Comparison of ENCODE assay signal across 7 cellular contexts in the genomic region with DNA sequence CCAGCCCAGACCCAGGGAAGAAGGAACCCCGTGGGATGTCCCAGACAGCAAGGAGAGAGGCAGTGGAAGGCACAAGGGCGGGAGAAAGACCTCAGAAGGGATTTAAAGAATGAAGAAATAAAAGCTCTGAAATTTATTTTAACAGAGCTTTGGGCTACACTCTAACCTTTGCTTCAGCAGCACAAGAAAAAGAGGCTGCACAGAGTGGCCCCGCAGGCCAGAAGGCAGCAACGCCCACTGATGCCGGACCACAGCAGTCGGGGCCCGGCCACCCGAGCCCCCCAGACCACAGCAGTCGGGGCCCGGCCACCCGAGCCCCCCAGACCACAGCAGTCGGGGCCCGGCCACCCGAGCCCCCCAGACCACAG. TPM values are rescaled to one million over a fixed set of nuclear protein-coding genes. Genes with fewer than 3 reads are reported as not detected.
DNase-seq lines count a peak whose midpoint lies in the region; ATAC-seq, FAIRE-seq and TF ChIP-seq lines count a peak whose summit lies in the region.
"Not testable (repeated sequence)": the region's sequence is repeated elsewhere in the genome, so short reads cannot be mapped to it uniquely, and the experiment has no call there.

No MANE protein-coding gene starts in this region.

- FAIRE-seq in H1 (lab: Jason Lieb, UNC); kidney (lab: Jason Lieb, UNC): not testable (repeated sequence)

- not testable (repeated sequence) for H2AFZ ChIP-seq in H9 (ENCODE audit: low read length); H1 (ENCODE audit: low read length)

- H3K4me1 Mint-ChIP-seq in H9 = peaks cover 9 to 18% of the 10 kb centered on the region in 2 experiments
- H3K4me1 Mint-ChIP-seq in activated naive CD8-positive, alpha-beta T cell treated with anti-CD3 and anti-CD28 coated beads for 36 hours = peaks cover 54% of the 10 kb centered on the region
- peaks cover 29% of the 10 kb centered on the region for H3K4me1 Mint-ChIP-seq in nephron
- H3K4me1 Mint-ChIP-seq in stimulated activated memory B cell treated with anti-CD40 and anti-IgM and Interleukin-4, amounts not matched to agents 10 μg/mL and 1 μg/mL and 100 μg/mL, for 72 hours = peaks cover 71% of the 10 kb centered on the region

- H3K9me3 Mint-ChIP-seq in H9; activated naive CD8-positive, alpha-beta T cell treated with anti-CD3 and anti-CD28 coated beads for 36 hours; nephron; stimulated activated memory B cell treated with anti-CD40 and anti-IgM and Interleukin-4, amounts not matched to agents 10 μg/mL and 1 μg/mL and 100 μg/mL, for 72 hours: not testable (repeated sequence)

- not testable (repeated sequence) for H2BK15ac ChIP-seq in H9 (ENCODE audit: low read depth, low read length); H1 (ENCODE audit: low read length)

- H3K56ac ChIP-seq in H9 (ENCODE audit: insufficient read length, low read depth, low read length); H1 (replicated peaks; ENCODE audit: insufficient read length, low read depth, low read length): not testable (repeated sequence)

- H2BK20ac ChIP-seq in H9 (ENCODE audit: low read depth, low read length, poor library complexity, severe bottlenecking); H1 (ENCODE audit: low read length): not testable (repeated sequence)

- H2BK5ac ChIP-seq in H9 (ENCODE audit: insufficient read length, low read length) = not testable (repeated sequence)
- H2BK5ac ChIP-seq in H1 (ENCODE audit: low read depth, low read length) = peak overlapping the region; percentile 66; the same call in 1 of the 2 replicates

- not testable (repeated sequence) for H3T11ph ChIP-seq in H9 (ENCODE audit: low read length)

- H4K8ac ChIP-seq in H9 (replicated peaks; ENCODE audit: insufficient read length, low read depth, low read length); H1 (ENCODE audit: extremely low read depth, insufficient read depth, low read length): not testable (repeated sequence)

- H2BK120ac ChIP-seq in H9 (ENCODE audit: low read depth, low read length, poor library complexity, severe bottlenecking); H1 (replicated peaks; ENCODE audit: low read depth, low read length): not testable (repeated sequence)

- not testable (repeated sequence) for H3K23ac ChIP-seq in H9 (ENCODE audit: insufficient read length, low read depth, low read length); H1 (ENCODE audit: insufficient read length)

- intact Hi-C loops in kidney (cut with DNase I) = not testable (repeated sequence)

- not testable (repeated sequence) for H3K23me2 ChIP-seq in H9 (ENCODE audit: insufficient read length, low read depth, low read length, poor library complexity, severe bottlenecking); H1 (ENCODE audit: low read depth, low read length)

- not testable (repeated sequence) for H4K20me1 ChIP-seq in H9 (ENCODE audit: control insufficient read depth, insufficient read depth, insufficient read length); H1 (replicated peaks in 1 of 2; ENCODE audit: control insufficient read depth in 1 of 2, insufficient read depth in 2 of 2, low read length in 2 of 2)

- H3K36me3 Mint-ChIP-seq in H9 (ENCODE audit: insufficient read depth in 1 of 3, low read depth in 3 of 3); nephron (ENCODE audit: low read depth): not testable (repeated sequence)
- peaks cover 20% of the 10 kb centered on the region for H3K36me3 Mint-ChIP-seq in activated naive CD8-positive, alpha-beta T cell treated with anti-CD3 and anti-CD28 coated beads for 36 hours
- H3K36me3 Mint-ChIP-seq in stimulated activated memory B cell treated with anti-CD40 and anti-IgM and Interleukin-4, amounts not matched to agents 10 μg/mL and 1 μg/mL and 100 μg/mL, for 72 hours = peaks cover 13% of the 10 kb centered on the region

- not testable (repeated sequence) for TF ChIP-seq POLR2A in H1 (IDR thresholded peaks at IDR 0.05; ENCODE audit: control extremely low read depth in 1 of 2, low read depth in 2 of 2, low read length in 2 of 2)

- not testable (repeated sequence) for ATAC-seq in stimulated activated memory B cell treated with anti-CD40 and anti-IgM and Interleukin-4, amounts not matched to agents 10 μg/mL and 1 μg/mL and 100 μg/mL, for 72 hours

- H3K18ac ChIP-seq in H9 (ENCODE audit: insufficient read length, low read depth, low read length) = not testable (repeated sequence)
- H3K18ac ChIP-seq in H1 (ENCODE audit: extremely low read depth, low read length) = peak overlapping the region; percentile 19; the same call in 1 of the 2 replicates

- TF ChIP-seq EP300 in H1 (IDR thresholded peaks at IDR 0.05; ENCODE audit: borderline replicate concordance in 1 of 2, low read depth in 2 of 2, low read length in 2 of 2) = not testable (repeated sequence)

- H3K4me1 ChIP-seq in H9 (ENCODE audit: insufficient read depth, low read length); H1 (replicated peaks in 1 of 4; ENCODE audit: control insufficient read depth in 3 of 4, insufficient read depth in 4 of 4, low read length in 3 of 4); kidney (ENCODE audit: control insufficient read depth in 1 of 2, insufficient read depth in 1 of 2, low read depth in 1 of 2, low read length in 2 of 2): not testable (repeated sequence)

- not testable (repeated sequence) for H4K91ac ChIP-seq in H9 (ENCODE audit: insufficient read length, low read depth, low read length); H1 (replicated peaks; ENCODE audit: insufficient read length, low read length)

- POLR2A ChIA-PET in H1 (lab: Charles Lee; ENCODE audit: partially characterized antibody) = interaction anchor here (0.8 to 1.9 kb wide), 4 partner anchors 13 to 130 kb away, joined by 3 to 10 read pairs (median 4); no protein-coding TSS in a partner anchor

- not testable (repeated sequence) for H3K27ac ChIP-seq in H9 (ENCODE audit: insufficient read length, low read depth, low read length); H1 (ENCODE audit: low read depth, low read length); kidney (ENCODE audit: low read depth in 2 of 2, low read length in 2 of 2)
- peak overlapping the region; percentile 6 for H3K27ac ChIP-seq in WERI-Rb-1

- not testable (repeated sequence) for H3K4me2 ChIP-seq in H9 (ENCODE audit: insufficient read depth, insufficient read length, low read length); H1 (ENCODE audit: insufficient read depth in 1 of 2, low read depth in 2 of 2, low read length in 2 of 2)

- H3K4ac ChIP-seq in H9 (ENCODE audit: low read depth, low read length); H1 (replicated peaks; ENCODE audit: insufficient read length, low read depth, low read length): not testable (repeated sequence)

- H3K9me3 ChIP-seq in H9 (ENCODE audit: control insufficient read depth, low read depth, low read length); H1 (ENCODE audit: insufficient read depth in 2 of 2, low read depth in 1 of 2, low read length in 1 of 2); kidney (ENCODE audit: control insufficient read depth in 1 of 2, low read length in 2 of 2): not testable (repeated sequence)
- H3K9me3 ChIP-seq in WERI-Rb-1 (ENCODE audit: severe bottlenecking) = peaks cover 13% of the 10 kb centered on the region

- H3K27me3 ChIP-seq in H9 (ENCODE audit: insufficient read depth, low read length); WERI-Rb-1 (ENCODE audit: insufficient read depth, low read depth, severe bottlenecking); H1 (replicated peaks in 1 of 4; ENCODE audit: control insufficient read depth in 3 of 4, extremely low read depth in 1 of 4, insufficient read depth in 3 of 4, low read length in 3 of 4): not testable (repeated sequence)

- H2BK12ac ChIP-seq in H9 (ENCODE audit: insufficient read length, low read depth, low read length); H1 (ENCODE audit: low read depth, low read length): not testable (repeated sequence)

- not testable (repeated sequence) for H3K79me1 ChIP-seq in H9 (ENCODE audit: insufficient read depth, low read depth, low read length, poor library complexity, severe bottlenecking); H1 (ENCODE audit: low read depth, low read length)

- TF ChIP-seq RAD21 in H1 (IDR thresholded peaks at IDR 0.05 in 1 of 2, conservative IDR thresholded peaks at IDR 0.05 in 1 of 2; ENCODE audit: low read depth in 2 of 2, low read length in 2 of 2) = not testable (repeated sequence)

- TF ChIP-seq CTCF in H9 (conservative IDR thresholded peaks at IDR 0.05); WERI-Rb-1 (IDR thresholded peaks at IDR 0.05; ENCODE audit: low read depth, low read length); H1 (IDR thresholded peaks at IDR 0.05; ENCODE audit: control extremely low read depth in 1 of 3, insufficient read depth in 1 of 3, low read depth in 1 of 3, low read length in 3 of 3); kidney (IDR thresholded peaks at IDR 0.05; ENCODE audit: borderline replicate concordance, extremely low read depth, insufficient read depth); nephron (IDR thresholded peaks at IDR 0.05; ENCODE audit: unreplicated experiment in 3 of 3): not testable (repeated sequence)

- not testable (repeated sequence) for H3K9ac ChIP-seq in H9 (ENCODE audit: extremely low read depth, insufficient read length, low read length); H1 (replicated peaks in 1 of 4; ENCODE audit: extremely low read depth in 1 of 4, low read depth in 3 of 4, low read length in 3 of 4); kidney (ENCODE audit: low read length in 2 of 2)

- not testable (repeated sequence) for H3K79me2 ChIP-seq in H9 (ENCODE audit: insufficient read depth, low read length)
- H3K79me2 ChIP-seq in H1 (ENCODE audit: control insufficient read depth in 1 of 2, insufficient read depth in 2 of 2, low read length in 2 of 2) = peaks cover 0 to 17% of the 10 kb centered on the region in 2 experiments; a peak in 1 of 4 replicates

- CTCF ChIA-PET in H1 (lab: Charles Lee; ENCODE audit: partially characterized antibody) = interaction anchor here (1.0 to 2.1 kb wide), 7 partner anchors 9 to 115 kb away, joined by 4 to 7 read pairs (median 5); no protein-coding TSS in a partner anchor

- H3K36me3 ChIP-seq in WERI-Rb-1; H1 (ENCODE audit: control insufficient read depth in 2 of 4, insufficient read depth in 4 of 4, low read length in 3 of 4); kidney (ENCODE audit: control insufficient read depth in 1 of 2, insufficient read depth in 2 of 2, low read length in 2 of 2): not testable (repeated sequence)

- DNase-seq in H9; WERI-Rb-1; activated naive CD8-positive, alpha-beta T cell treated with anti-CD3 and anti-CD28 coated beads for 36 hours; H1 (ENCODE audit: low read depth in 1 of 2, low spot score in 2 of 2): not testable (repeated sequence)
- peak; percentile 45 for DNase-seq in kidney

- H3K27ac Mint-ChIP-seq in H9 (peak overlapping the region; percentile 89 to 94 (median 92)), nephron (peak overlapping the region; percentile 69 to 72 (median 72))
- H3K27ac Mint-ChIP-seq in activated naive CD8-positive, alpha-beta T cell treated with anti-CD3 and anti-CD28 coated beads for 36 hours = peak overlapping the region; percentile 75
- peak overlapping the region; percentile 72 for H3K27ac Mint-ChIP-seq in stimulated activated memory B cell treated with anti-CD40 and anti-IgM and Interleukin-4, amounts not matched to agents 10 μg/mL and 1 μg/mL and 100 μg/mL, for 72 hours

- H4K5ac ChIP-seq in H9 (ENCODE audit: insufficient read length, low read depth, low read length); H1 (ENCODE audit: insufficient read length, low read depth, low read length): not testable (repeated sequence)

- WGBS in H9 (ENCODE audit: extremely low coverage, insufficient read length, low lambda C conversion rate) = no CpG with 5 or more reads among the region's 14 CpGs
- WGBS in H1 (ENCODE audit: extremely low coverage in 1 of 2, insufficient coverage in 1 of 2, insufficient read length in 1 of 2, insufficient replicate concordance in 2 of 2, low coverage in 1 of 2, low lambda C conversion rate in 2 of 2, missing lambda C conversion rate in 1 of 2), 2 experiments = 56% methylated on average over 7 of the region's 14 CpGs; no CpG with 5 or more reads in 1 of the 2 experiments

- H3K27me3 Mint-ChIP-seq in H9 (ENCODE audit: low read depth); activated naive CD8-positive, alpha-beta T cell treated with anti-CD3 and anti-CD28 coated beads for 36 hours; nephron (ENCODE audit: low read depth); stimulated activated memory B cell treated with anti-CD40 and anti-IgM and Interleukin-4, amounts not matched to agents 10 μg/mL and 1 μg/mL and 100 μg/mL, for 72 hours: not testable (repeated sequence)

- H3K4me3 Mint-ChIP-seq in H9; activated naive CD8-positive, alpha-beta T cell treated with anti-CD3 and anti-CD28 coated beads for 36 hours; stimulated activated memory B cell treated with anti-CD40 and anti-IgM and Interleukin-4, amounts not matched to agents 10 μg/mL and 1 μg/mL and 100 μg/mL, for 72 hours: not testable (repeated sequence)
- H3K4me3 Mint-ChIP-seq in nephron = peak overlapping the region in 2 of 3 experiments; percentile 22 to 42

- H3K14ac ChIP-seq in H9 (ENCODE audit: insufficient read depth, low read length); H1 (ENCODE audit: insufficient read length): not testable (repeated sequence)

- H2AK5ac ChIP-seq in H9 (ENCODE audit: insufficient read length, low read length); H1 (ENCODE audit: low read depth, low read length): not testable (repeated sequence)

- H3K4me3 ChIP-seq in WERI-Rb-1 (ENCODE audit: low read depth, low read length); H1 (ENCODE audit: extremely low read depth in 1 of 4, insufficient read depth in 2 of 4, low read depth in 3 of 4, low read length in 4 of 4); kidney (ENCODE audit: low read length in 2 of 2): not testable (repeated sequence)

RNA-seq across cellular contexts. Expression of gene RASA3, which starts 33.8 kb away (rescaled TPM):
- 11.7 and 12.3 TPM in 2 replicates for total RNA-seq in H9 (2021)
- 10 to 100 TPM; 25.6 to 26.5 TPM for total RNA-seq in activated naive CD8-positive, alpha-beta T cell treated with anti-CD3 and anti-CD28 coated beads for 36 hours
- 21.9 TPM in 2 replicates for total RNA-seq in H1 (2021; fragmentation: NEBNext Ultra II Directional; extraction: Animal tissue kit (Norgen Biotek cat#: 25700))
- 7.5 and 11.0 TPM in 2 replicates for polyA plus RNA-seq in H1 (2011; rRNA removed)
- polyA plus RNA-seq in H1 (2011; cell fraction: cytosol; rRNA removed) = 12.9 TPM
- polyA plus RNA-seq in H1 (2011; cell fraction: nucleus; rRNA removed) = 15.0 TPM
- polyA plus RNA-seq in H1 (2012, experiment 1 of 2) = 11.8 to 14.5 TPM (median 13.4 TPM) in 4 replicates
- polyA plus RNA-seq in H1 (2012, experiment 2 of 2) = 7.7 TPM
- polyA plus RNA-seq in H1 (2013, experiment 1 of 2) = 11.2 TPM
- 11.4 TPM for polyA plus RNA-seq in H1 (2013, experiment 2 of 2)
- polyA minus RNA-seq in H1 (2011; rRNA and poly(A)+ RNA removed) = 10.6 and 10.8 TPM in 2 replicates
- polyA minus RNA-seq in H1 (2011; cell fraction: cytosol; rRNA and poly(A)+ RNA removed) = 11.4 TPM
- 6.9 TPM for polyA minus RNA-seq in H1 (2011; cell fraction: nucleus; rRNA and poly(A)+ RNA removed)
- 28.8 TPM for total RNA-seq in kidney
- polyA plus RNA-seq in kidney (ENCODE audit: insufficient read depth, low read depth, low replicate concordance) = 4.2 TPM
